ENCODE assay signal across 24 cellular contexts in the genomic region with DNA sequence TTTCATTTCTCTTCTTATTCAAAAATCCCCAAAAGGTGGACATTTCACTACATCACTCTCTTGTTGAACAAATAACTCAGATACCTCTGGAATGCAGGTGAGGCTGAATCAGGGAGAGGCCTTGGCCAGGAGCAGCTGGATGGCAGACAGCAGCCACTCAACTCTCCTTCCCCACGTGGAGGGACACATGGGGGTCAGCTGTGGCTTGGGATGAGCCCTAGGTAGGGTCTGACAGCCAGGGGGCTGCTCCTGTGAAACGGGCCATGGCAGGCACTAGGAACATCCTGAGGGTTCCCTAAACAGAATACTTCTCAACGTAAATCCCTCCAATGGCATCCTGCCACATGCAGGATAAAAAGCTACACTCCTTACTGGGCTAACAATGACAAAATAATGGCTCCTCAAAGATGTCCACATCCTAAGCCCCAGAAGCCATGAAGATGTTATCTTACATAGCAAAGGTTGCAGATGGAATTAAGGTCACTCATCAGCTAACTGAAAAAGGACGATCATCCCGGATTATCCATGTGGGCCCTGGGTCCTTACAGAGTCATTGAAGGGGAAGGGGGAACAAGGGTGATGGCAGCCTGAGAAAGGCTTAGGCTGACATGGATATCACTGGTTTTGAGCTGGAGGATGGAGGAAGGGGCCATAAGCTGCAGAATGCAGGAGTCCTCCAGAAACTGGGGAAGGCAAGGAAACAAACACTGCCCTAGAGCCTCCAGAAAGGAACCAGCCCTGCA.
"Had no signal": no experiment of that assay in that cellular context is flagged by ENCODE, and none has a peak within 500 bp of the region (broad histone marks: within the 10 kb centered on the region; RNA-seq: fewer than 3 reads in every experiment).

No MANE protein-coding gene starts in this region.

- H3K4me3 ChIP-seq: ascending aorta, breast epithelium, cardiac muscle cell, dorsolateral prefrontal cortex, gastrocnemius medialis, heart left ventricle had no signal

- H3K27ac ChIP-seq: ascending aorta, breast epithelium, cardiac muscle cell, dorsolateral prefrontal cortex, gastrocnemius medialis, heart left ventricle had no signal

- H3K27me3 ChIP-seq: ascending aorta, breast epithelium, cardiac muscle cell, gastrocnemius medialis had no signal

- H3K4me1 ChIP-seq: ascending aorta, breast epithelium, gastrocnemius medialis, heart left ventricle had no signal

- DNase-seq: activated CD4-positive, alpha-beta memory T cell treated with anti-CD3 and anti-CD28 coated beads, Interleukin-2, amount 10 ng/mL, durations not matched to agents 7 days and 5 days; activated CD4-positive, alpha-beta T cell treated with anti-CD3 and anti-CD28 coated beads for 1 hour; activated CD4-positive, alpha-beta T cell treated with anti-CD3 and anti-CD28 coated beads for 4 hours; activated CD4-positive, alpha-beta T cell treated with anti-CD3 and anti-CD28 coated beads, Interleukin-2, amount 10 ng/mL, durations not matched to agents 7 days and 5 days; activated CD4-positive, alpha-beta T cell treated with anti-CD3 and anti-CD28 coated beads, Interleukin-2, amount 50 U/mL, for 4 hours; activated CD8-positive, alpha-beta memory T cell treated with anti-CD3 and anti-CD28 coated beads, Interleukin-2, amount 50 U/mL, for 48 hours; activated gamma-delta T cell; activated naive CD4-positive, alpha-beta T cell; activated naive CD4-positive, alpha-beta T cell treated with anti-CD3 and anti-CD28 coated beads, Interleukin-2, amount 10 ng/mL, durations not matched to agents 7 days and 5 days; activated naive CD8-positive, alpha-beta T cell treated with anti-CD3 and anti-CD28 coated beads, Interleukin-2, amount 10 ng/mL, durations not matched to agents 7 days and 5 days; activated T-cell treated with anti-CD3 and anti-CD28 coated beads for 4 hours; activated T-cell treated with anti-CD3 and anti-CD28 coated beads, Interleukin-2, amount 50 U/mL, for 24 hours; activated T-cell treated with anti-CD3 and anti-CD28 coated beads, Interleukin-2, amount 50 U/mL, for 72 hours; central memory CD4-positive, alpha-beta T cell; dorsolateral prefrontal cortex; effector CD4-positive, alpha-beta T cell; foreskin fibroblast; gastrocnemius medialis; glutamatergic neuron; heart left ventricle; T-helper 2 cell had no signal

- H3K9me3 ChIP-seq: ascending aorta, breast epithelium, gastrocnemius medialis, heart left ventricle had no signal

- H3K36me3 ChIP-seq: ascending aorta, breast epithelium, cardiac muscle cell, gastrocnemius medialis, heart left ventricle had no signal
